In the genomic region with DNA sequence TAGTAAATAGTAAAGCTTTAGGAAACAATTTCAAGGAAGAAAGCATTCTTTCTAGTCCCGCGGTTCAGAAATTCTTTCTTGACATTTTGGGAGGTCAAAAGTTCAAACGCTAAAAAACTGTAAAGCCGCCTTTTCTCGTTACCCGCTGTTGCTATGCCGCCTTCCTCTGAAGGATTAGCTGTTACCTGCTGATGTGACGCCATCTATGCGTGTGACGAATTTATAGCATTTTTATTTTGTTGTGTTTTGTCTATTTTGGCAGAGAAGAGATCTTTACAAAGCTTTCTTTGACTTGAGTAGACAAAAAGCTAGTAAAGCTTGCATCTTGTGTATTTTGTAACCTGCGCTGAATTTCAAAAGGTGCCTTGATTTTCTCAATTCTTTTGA, we compare ENCODE assay signal across 10 cellular contexts.
DNase-seq lines count a peak whose midpoint lies in the region; ATAC-seq, FAIRE-seq and TF ChIP-seq lines count a peak whose summit lies in the region.
"Had no signal": no experiment of that assay in that cellular context is flagged by ENCODE, and none has a peak within 500 bp of the region (broad histone marks: within the 10 kb centered on the region; RNA-seq: fewer than 3 reads in every experiment).

No MANE protein-coding gene starts in this region.

- no peak for FAIRE-seq in kidney (lab: Jason Lieb, UNC)

- POLR2A ChIA-PET in activated CD8-positive, alpha-beta T cell treated with anti-CD3 and anti-CD28 coated beads for 36 hours (lab: Charles Lee): no interaction called here

- peak; percentile 65 for ATAC-seq in activated CD8-positive, alpha-beta T cell treated with anti-CD3 and anti-CD28 coated beads for 36 hours
- ATAC-seq in GM18873 (IDR thresholded peaks at IDR 0.05; ENCODE audit: low FRiP score, unreplicated experiment) (no peak), HG02884 (IDR thresholded peaks at IDR 0.05; ENCODE audit: unreplicated experiment) (no peak)

- no peak overlapping the region for H3K27ac Mint-ChIP-seq in activated naive CD4-positive, alpha-beta T cell treated with anti-CD3 and anti-CD28 coated beads for 36 hours
- H3K27ac Mint-ChIP-seq in activated CD8-positive, alpha-beta T cell treated with anti-CD3 and anti-CD28 coated beads for 36 hours: no peak overlapping the region

- H3K4me1 ChIP-seq in kidney (ENCODE audit: control insufficient read depth in 1 of 2, insufficient read depth in 1 of 2, low read depth in 1 of 2, low read length in 2 of 2) (no peaks in the 10 kb centered on the region), suprapubic skin (peaks cover 22% of the 10 kb centered on the region)
- H3K4me1 ChIP-seq: BLaER1 had no signal

- H3K4me1 Mint-ChIP-seq in activated naive CD4-positive, alpha-beta T cell treated with anti-CD3 and anti-CD28 coated beads for 36 hours (ENCODE audit: low read depth): peaks cover 9% of the 10 kb centered on the region
- peaks cover 12% of the 10 kb centered on the region for H3K4me1 Mint-ChIP-seq in activated CD8-positive, alpha-beta T cell treated with anti-CD3 and anti-CD28 coated beads for 36 hours (ENCODE audit: low read depth)

- 42% methylated on average over 11 of the region's 11 CpGs for WGBS in suprapubic skin

- H3K4me3 ChIP-seq in kidney (ENCODE audit: low read length in 2 of 2) (peak overlapping the region; percentile 67 to 69), suprapubic skin (peak overlapping the region; percentile 70)

- peaks cover 53% of the 10 kb centered on the region for H3K27me3 Mint-ChIP-seq in activated naive CD4-positive, alpha-beta T cell treated with anti-CD3 and anti-CD28 coated beads for 36 hours (ENCODE audit: low read depth)
- H3K27me3 Mint-ChIP-seq in activated CD8-positive, alpha-beta T cell treated with anti-CD3 and anti-CD28 coated beads for 36 hours: peaks cover 53% of the 10 kb centered on the region

- H3K4me3 Mint-ChIP-seq in activated naive CD4-positive, alpha-beta T cell treated with anti-CD3 and anti-CD28 coated beads for 36 hours: peak overlapping the region; percentile 59
- H3K4me3 Mint-ChIP-seq in activated CD8-positive, alpha-beta T cell treated with anti-CD3 and anti-CD28 coated beads for 36 hours: peak overlapping the region; percentile 54

- peaks cover 0 to 8% of the 10 kb centered on the region in 2 donors for H3K9me3 ChIP-seq in kidney (ENCODE audit: control insufficient read depth in 1 of 2, low read length in 2 of 2)
- no peaks in the 10 kb centered on the region for H3K9me3 ChIP-seq in suprapubic skin

- no peak for TF ChIP-seq POLR2A in suprapubic skin (IDR thresholded peaks at IDR 0.05)

- no peaks in the 10 kb centered on the region for H3K36me3 ChIP-seq in kidney (ENCODE audit: control insufficient read depth in 1 of 2, insufficient read depth in 2 of 2, low read length in 2 of 2)
- no peaks in the 10 kb centered on the region for H3K36me3 ChIP-seq in suprapubic skin

- peaks cover 1% of the 10 kb centered on the region for H3K36me3 Mint-ChIP-seq in activated naive CD4-positive, alpha-beta T cell treated with anti-CD3 and anti-CD28 coated beads for 36 hours (ENCODE audit: low read depth)
- no peaks in the 10 kb centered on the region for H3K36me3 Mint-ChIP-seq in activated CD8-positive, alpha-beta T cell treated with anti-CD3 and anti-CD28 coated beads for 36 hours (ENCODE audit: low read depth)

- no peak for TF ChIP-seq EP300 in suprapubic skin (IDR thresholded peaks at IDR 0.05)

- peak; percentile 40 for DNase-seq in activated naive CD4-positive, alpha-beta T cell treated with anti-CD3 and anti-CD28 coated beads for 36 hours
- no peak for DNase-seq in activated naive CD4-positive, alpha-beta T cell (lab: John Stamatoyannopoulos, UW)
- DNase-seq in activated CD8-positive, alpha-beta T cell treated with anti-CD3 and anti-CD28 coated beads for 36 hours: peak; percentile 30
- DNase-seq in kidney (no peak), suprapubic skin (ENCODE audit: low spot score in 2 of 2) (no peak), NCI-H2171 (lab: John Stamatoyannopoulos, UW) (no peak)
- DNase-seq: NCI-H510A had no signal

- H3K27ac ChIP-seq in kidney (ENCODE audit: low read depth in 2 of 2, low read length in 2 of 2): no peak overlapping the region
- no peak overlapping the region for H3K27ac ChIP-seq in suprapubic skin
- H3K27ac ChIP-seq: BLaER1 had no signal

- CTCF ChIA-PET in activated naive CD4-positive, alpha-beta T cell treated with anti-CD3 and anti-CD28 coated beads for 36 hours (lab: Charles Lee): no interaction called here
- CTCF ChIA-PET in activated CD8-positive, alpha-beta T cell treated with anti-CD3 and anti-CD28 coated beads for 36 hours (lab: Charles Lee): interaction anchor here (0.9 kb wide), 1 partner anchor 23 kb away, joined by 3 read pairs; no protein-coding TSS in a partner anchor

- peaks cover 4% of the 10 kb centered on the region for H3K9me3 Mint-ChIP-seq in activated naive CD4-positive, alpha-beta T cell treated with anti-CD3 and anti-CD28 coated beads for 36 hours
- peaks cover 6% of the 10 kb centered on the region for H3K9me3 Mint-ChIP-seq in activated CD8-positive, alpha-beta T cell treated with anti-CD3 and anti-CD28 coated beads for 36 hours

- intact Hi-C loops in activated naive CD4-positive, alpha-beta T cell treated with anti-CD3 and anti-CD28 coated beads for 36 hours (cut with micrococcal nuclease): loop anchor here (1.0 to 2.0 kb wide), 3 partner anchors 75 to 326 kb away; no protein-coding TSS in a partner anchor
- intact Hi-C loops in activated CD8-positive, alpha-beta T cell treated with anti-CD3 and anti-CD28 coated beads for 36 hours (cut with micrococcal nuclease): no loop called here
- intact Hi-C loops in kidney (cut with DNase I): no loop called here

- peaks cover 18% of the 10 kb centered on the region for H3K27me3 ChIP-seq in suprapubic skin

- no peak for TF ChIP-seq CTCF in activated CD8-positive, alpha-beta T cell treated with anti-CD3 and anti-CD28 coated beads for 36 hours (IDR thresholded peaks at IDR 0.05)
- TF ChIP-seq CTCF in kidney (IDR thresholded peaks at IDR 0.05; ENCODE audit: borderline replicate concordance, extremely low read depth, insufficient read depth) (no peak), suprapubic skin (IDR thresholded peaks at IDR 0.05) (no peak)

- peak overlapping the region in 1 of 2 donors; percentile 69 for H3K9ac ChIP-seq in kidney (ENCODE audit: low read length in 2 of 2)
- H3K9ac ChIP-seq: BLaER1 had no signal

Comparison
In these comparisons a context has a peak if more than half of its experiments do, and no peak if none do; other contexts are left out.
1. DNase-seq: peak in activated naive CD4-positive, alpha-beta T cell treated with anti-CD3 and anti-CD28 coated beads for 36 hours (single experiment) and activated CD8-positive, alpha-beta T cell treated with anti-CD3 and anti-CD28 coated beads for 36 hours (single experiment); none in activated naive CD4-positive, alpha-beta T cell (0 of 4), kidney (single experiment), suprapubic skin (0 of 2) and NCI-H2171 (single experiment).